ENCODE assay signal across 21 cellular contexts in the genomic region with DNA sequence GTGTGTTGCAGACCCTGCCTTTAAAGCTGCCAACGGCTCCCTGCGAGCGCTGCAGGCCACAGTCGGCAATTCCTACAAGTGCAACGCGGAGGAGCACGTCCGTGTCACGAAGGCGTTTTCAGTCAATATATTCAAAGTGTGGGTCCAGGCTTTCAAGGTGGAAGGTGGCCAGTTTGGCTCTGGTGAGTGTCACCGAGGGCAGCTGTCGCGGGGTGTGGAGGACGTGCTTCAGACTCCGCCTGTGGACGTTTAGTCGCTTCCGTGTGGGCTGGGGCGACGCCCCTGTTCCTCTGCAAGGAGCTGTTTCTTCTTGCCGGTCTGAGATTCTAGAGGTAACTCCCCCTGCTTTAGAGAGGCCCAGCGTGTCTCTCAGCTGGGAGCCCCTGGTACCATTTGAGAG. TPM values are rescaled to one million over a fixed set of nuclear protein-coding genes. Genes with fewer than 3 reads are reported as not detected.
"Had no signal": no experiment of that assay in that cellular context is flagged by ENCODE, and none has a peak within 500 bp of the region (broad histone marks: within the 10 kb centered on the region; RNA-seq: fewer than 3 reads in every experiment).

No MANE protein-coding gene starts in this region.

- ATAC-seq: natural killer cell; sciatic nerve; stimulated activated memory B cell treated with anti-CD40 and anti-IgM and Interleukin-4, amounts not matched to agents 10 μg/mL and 1 μg/mL and 100 μg/mL, for 72 hours had no signal

- H3K4me1 Mint-ChIP-seq: mesothelial cell of epicardium; stimulated activated memory B cell treated with anti-CD40 and anti-IgM and Interleukin-4, amounts not matched to agents 10 μg/mL and 1 μg/mL and 100 μg/mL, for 72 hours had no signal

- H3K4me1 ChIP-seq: parathyroid adenoma, prostate gland, spleen, tibial artery, upper lobe of left lung, uterus had no signal

- H3K9ac ChIP-seq: parathyroid adenoma had no signal

- H3K27me3 ChIP-seq: spleen, tibial artery, upper lobe of left lung, uterus had no signal

- H3K27ac Mint-ChIP-seq: dendritic cell treated with granulocyte-macrophage colony-stimulating factor and Interleukin-4, amounts not matched to agents 40 ng/mL and 50 ng/mL, for 4 days; mesothelial cell of epicardium; natural killer cell; stimulated activated memory B cell treated with anti-CD40 and anti-IgM and Interleukin-4, amounts not matched to agents 10 μg/mL and 1 μg/mL and 100 μg/mL, for 72 hours had no signal

- FAIRE-seq: colon had no signal

- H3K4me3 Mint-ChIP-seq: dendritic cell treated with granulocyte-macrophage colony-stimulating factor and Interleukin-4, amounts not matched to agents 40 ng/mL and 50 ng/mL, for 4 days; mesothelial cell of epicardium; natural killer cell; stimulated activated memory B cell treated with anti-CD40 and anti-IgM and Interleukin-4, amounts not matched to agents 10 μg/mL and 1 μg/mL and 100 μg/mL, for 72 hours; stimulated activated naive CD8-positive, alpha-beta T cell treated with anti-CD3 and anti-CD28 coated beads, Interleukin-15, Interleukin-2, amounts not matched to agents 100 ng/mL and 50 ng/mL, for 24 hours had no signal

- H3K36me3 ChIP-seq: uterus had no signal

- H3K79me2 ChIP-seq: parathyroid adenoma had no signal

- H2AFZ ChIP-seq: parathyroid adenoma had no signal

- H3K4me3 ChIP-seq: prostate gland, spleen, tibial artery, upper lobe of left lung, uterus had no signal

- DNase-seq: foreskin melanocyte; head of caudate nucleus; hippocampal formation; natural killer cell; occipital lobe; spleen; stimulated activated CD4-positive, alpha-beta T cell treated with anti-CD3 and anti-CD28 coated beads, Interleukin-15, amount 100 ng/mL, for 24 hours; stimulated activated CD4-positive, alpha-beta T cell treated with anti-CD3 and anti-CD28 coated beads, Interleukin-1b, Interleukin-23, amount 100 ng/mL, for 48 hours; stimulated activated CD4-positive, alpha-beta T cell treated with anti-CD3 and anti-CD28 coated beads, Interleukin-4, amount 100 ng/mL, for 24 hours; tibial artery; upper lobe of left lung; uterus had no signal

- H3K27ac ChIP-seq: parathyroid adenoma, prostate gland, spleen, tibial artery, upper lobe of left lung, uterus had no signal

- H3K9me3 Mint-ChIP-seq: dendritic cell treated with granulocyte-macrophage colony-stimulating factor and Interleukin-4, amounts not matched to agents 40 ng/mL and 50 ng/mL, for 4 days; mesothelial cell of epicardium; natural killer cell; stimulated activated memory B cell treated with anti-CD40 and anti-IgM and Interleukin-4, amounts not matched to agents 10 μg/mL and 1 μg/mL and 100 μg/mL, for 72 hours; stimulated activated naive CD8-positive, alpha-beta T cell treated with anti-CD3 and anti-CD28 coated beads, Interleukin-15, Interleukin-2, amounts not matched to agents 100 ng/mL and 50 ng/mL, for 24 hours had no signal

- H3K27me3 Mint-ChIP-seq: dendritic cell treated with granulocyte-macrophage colony-stimulating factor and Interleukin-4, amounts not matched to agents 40 ng/mL and 50 ng/mL, for 4 days; stimulated activated memory B cell treated with anti-CD40 and anti-IgM and Interleukin-4, amounts not matched to agents 10 μg/mL and 1 μg/mL and 100 μg/mL, for 72 hours; stimulated activated naive CD8-positive, alpha-beta T cell treated with anti-CD3 and anti-CD28 coated beads, Interleukin-15, Interleukin-2, amounts not matched to agents 100 ng/mL and 50 ng/mL, for 24 hours had no signal

RNA-seq across cellular contexts. Expression of gene GRTP1, which starts 42.4 kb away (rescaled TPM):
- total RNA-seq: myocyte, natural killer cell had no signal
